In the genomic region with DNA sequence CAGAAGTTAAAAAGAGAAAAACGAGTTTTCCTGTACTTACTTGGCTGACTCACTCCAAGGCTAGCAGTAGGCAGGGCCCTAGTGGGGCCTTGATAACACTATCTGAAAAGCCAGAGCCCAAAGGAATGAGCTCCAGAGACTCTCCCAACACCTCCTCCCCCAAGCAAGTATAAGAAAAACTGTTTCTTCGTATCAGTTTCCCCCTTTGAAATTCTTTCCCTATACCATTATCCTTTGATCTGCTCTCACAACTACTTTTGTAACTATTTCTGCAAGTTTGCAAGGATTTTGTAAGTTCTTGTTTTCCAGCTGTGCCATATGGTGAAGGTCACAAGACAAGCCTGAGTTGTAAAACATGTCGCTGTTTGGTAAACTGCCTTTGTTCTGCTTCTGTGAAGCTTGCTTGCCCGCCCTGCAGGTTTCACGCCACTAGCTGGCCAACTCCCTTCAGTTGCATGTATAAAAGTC, we compare ENCODE assay signal across 29 cellular contexts.
DNase-seq lines count a peak whose midpoint lies in the region; ATAC-seq and TF ChIP-seq lines count a peak whose summit lies in the region.
"Had no signal": no experiment of that assay in that cellular context is flagged by ENCODE, and none has a peak within 500 bp of the region (broad histone marks: within the 10 kb centered on the region; RNA-seq: fewer than 3 reads in every experiment).

No MANE protein-coding gene starts in this region.

- DNase-seq in SIG-M5 treated with dmso at 0.1 percent for 504 hours (lab: John Stamatoyannopoulos, UW; ENCODE audit: unreplicated experiment) (peak; percentile 33), SIG-M5 (lab: John Stamatoyannopoulos, UW) (no peak), choroid plexus epithelial cell (ENCODE audit: low read depth) (peak; percentile 39), NCI-H2196 treated with DMSO at 0.1 percent for 48 hours (lab: John Stamatoyannopoulos, UW; ENCODE audit: unreplicated experiment) (no peak), GM10248 (ENCODE audit: extremely low spot score) (no peak)
- DNase-seq: 8988T; activated CD4-positive, alpha-beta T cell treated with anti-CD3 and anti-CD28 coated beads for 36 hours; activated T-cell treated with anti-CD3 and anti-CD28 coated beads for 4 hours; CD4-positive, alpha-beta T cell; central memory CD4-positive, alpha-beta T cell; GM23248; KBM-7; kidney glomerular epithelial cell; lower lobe of right lung; MG63; NCI-H1417; NCI-H2029 treated with DMSO at 0.1 percent for 48 hours; NCI-H345; NCI-H748 treated with DMSO at 0.1 percent for 48 hours; RPMI8226; SK-N-SH; stimulated activated CD4-positive, alpha-beta T cell treated with anti-CD3 and anti-CD28 coated beads, Interleukin-4, amount 100 ng/mL, for 4 hours; uterus had no signal

- H3K4me1 ChIP-seq in mucosa of stomach (ENCODE audit: control insufficient read depth, insufficient read depth, low read length), result peaks cover 26% of the 10 kb centered on the region
- H3K4me1 ChIP-seq: prostate gland, uterus had no signal

- no peak overlapping the region for H3K9ac ChIP-seq in mucosa of stomach (ENCODE audit: low read length)
- H3K9ac ChIP-seq: GM23248, SK-N-SH had no signal

- ATAC-seq in HG03039 (IDR thresholded peaks at IDR 0.05; ENCODE audit: unreplicated experiment) (no peak), GM19452 (IDR thresholded peaks at IDR 0.05; ENCODE audit: unreplicated experiment) (no peak)
- ATAC-seq: activated CD4-positive, alpha-beta T cell treated with anti-CD3 and anti-CD28 coated beads for 36 hours; sciatic nerve; stimulated activated memory B cell treated with anti-CD40 and anti-IgM and Interleukin-4, amounts not matched to agents 10 μg/mL and 1 μg/mL and 100 μg/mL, for 72 hours had no signal

- CTCF ChIA-PET in GM10248 (lab: Yijun Ruan, JAX), result interaction anchor here (0.8 to 5.9 kb wide), 13 partner anchors 8 to 136 kb away, joined by 3 to 103 read pairs (median 6); no protein-coding TSS in a partner anchor

- no peaks in the 10 kb centered on the region for H3K36me3 ChIP-seq in mucosa of stomach (ENCODE audit: control insufficient read depth, insufficient read depth, low read length)
- H3K36me3 ChIP-seq: lower lobe of right lung, MG63, prostate gland, uterus had no signal

- peaks cover 28% of the 10 kb centered on the region for H3K9me3 ChIP-seq in mucosa of stomach (ENCODE audit: control insufficient read depth, low read length)
- H3K9me3 ChIP-seq: prostate gland, SK-N-SH had no signal

- no peaks in the 10 kb centered on the region for H3K27me3 ChIP-seq in mucosa of stomach (ENCODE audit: control insufficient read depth, insufficient read depth, low read length)
- H3K27me3 ChIP-seq: MG63, uterus had no signal

- TF ChIP-seq CTCF in choroid plexus epithelial cell (conservative IDR thresholded peaks at IDR 0.05; ENCODE audit: low read depth, low read length) (no peak), GM10248 (IDR thresholded peaks at IDR 0.05; ENCODE audit: control extremely low read depth, extremely low read depth, low read depth, missing control alignments) (no peak)

- H3K4me3 ChIP-seq in choroid plexus epithelial cell (ENCODE audit: low read depth, low read length) (no peak overlapping the region), mucosa of stomach (ENCODE audit: low read length) (peak overlapping the region; percentile 33)
- H3K4me3 ChIP-seq: GM23248, lower lobe of right lung, MG63, prostate gland, uterus had no signal

- POLR2A ChIA-PET in GM10248 (lab: Yijun Ruan, JAX), result no interaction called here

Comparison
In these comparisons a context has a peak if more than half of its experiments do, and no peak if none do; other contexts are left out.
1. DNase-seq: peak in SIG-M5 treated with dmso at 0.1 percent for 504 hours (single experiment) and choroid plexus epithelial cell (single experiment); none in SIG-M5 (single experiment), NCI-H2196 treated with DMSO at 0.1 percent for 48 hours (single experiment) and GM10248 (single experiment).